ENCODE assay signal across 18 cellular contexts in genomic region chr5:11733185-11733839, GRCh38.
"Had no signal": no experiment of that assay in that cellular context is flagged by ENCODE, and none has a peak within 500 bp of the region (broad histone marks: within the 10 kb centered on the region; RNA-seq: fewer than 3 reads in every experiment).

No MANE protein-coding gene starts in this region.

- H3K36me3 Mint-ChIP-seq: activated CD4-positive, alpha-beta memory T cell treated with anti-CD3 and anti-CD28 coated beads for 36 hours; activated naive CD8-positive, alpha-beta T cell treated with anti-CD3 and anti-CD28 coated beads for 36 hours had no signal

- H3K27ac Mint-ChIP-seq: activated CD4-positive, alpha-beta memory T cell treated with anti-CD3 and anti-CD28 coated beads for 36 hours; activated CD4-positive, alpha-beta T cell treated with anti-CD3 and anti-CD28 coated beads, Interleukin-2, amount 10 ng/mL, durations not matched to agents 7 days and 5 days; activated naive CD8-positive, alpha-beta T cell treated with anti-CD3 and anti-CD28 coated beads for 36 hours had no signal

- H3K4me1 Mint-ChIP-seq: activated CD4-positive, alpha-beta T cell treated with anti-CD3 and anti-CD28 coated beads, Interleukin-2, amount 10 ng/mL, durations not matched to agents 7 days and 5 days; activated naive CD8-positive, alpha-beta T cell treated with anti-CD3 and anti-CD28 coated beads for 36 hours had no signal

- ATAC-seq: activated T-cell treated with anti-CD3 and anti-CD28 coated beads, Interleukin-2, amount 50 U/mL, for 4 hours had no signal

- H3K27me3 Mint-ChIP-seq: activated CD4-positive, alpha-beta memory T cell treated with anti-CD3 and anti-CD28 coated beads for 36 hours; activated CD4-positive, alpha-beta T cell treated with anti-CD3 and anti-CD28 coated beads, Interleukin-2, amount 10 ng/mL, durations not matched to agents 7 days and 5 days; activated naive CD8-positive, alpha-beta T cell treated with anti-CD3 and anti-CD28 coated beads for 36 hours had no signal

- DNase-seq: activated CD4-positive, alpha-beta memory T cell treated with anti-CD3 and anti-CD28 coated beads for 36 hours; activated CD4-positive, alpha-beta T cell treated with anti-CD3 and anti-CD28 coated beads, Interleukin-2, amount 10 ng/mL, durations not matched to agents 7 days and 5 days; activated CD4-positive, CD25-positive, alpha-beta regulatory T cell; activated CD8-positive, alpha-beta memory T cell treated with anti-CD3 and anti-CD28 coated beads for 24 hours; activated effector memory CD4-positive, alpha-beta T cell treated with anti-CD3 and anti-CD28 coated beads, Interleukin-2, amount 50 U/mL, for 16 hours; activated naive CD4-positive, alpha-beta T cell treated with Interleukin-2 at 50 U/mL for 16 hours; activated naive CD8-positive, alpha-beta T cell treated with anti-CD3 and anti-CD28 coated beads for 36 hours; activated T-cell treated with anti-CD3 and anti-CD28 coated beads, Interleukin-2, amount 50 U/mL, for 4 hours; MM.1S; NCI-H1105; NCI-H1436; NCI-H1694 treated with DMSO at 0.1 percent for 48 hours; NCI-H2029 treated with DMSO at 0.1 percent for 48 hours; NCI-H510A treated with DMSO at 0.1 percent for 48 hours; SHP77; T-helper 2 cell; T1000 had no signal

- H3K27ac ChIP-seq: KMS-11 had no signal

- H3K9me3 Mint-ChIP-seq: activated CD4-positive, alpha-beta memory T cell treated with anti-CD3 and anti-CD28 coated beads for 36 hours; activated CD4-positive, alpha-beta T cell treated with anti-CD3 and anti-CD28 coated beads, Interleukin-2, amount 10 ng/mL, durations not matched to agents 7 days and 5 days; activated naive CD8-positive, alpha-beta T cell treated with anti-CD3 and anti-CD28 coated beads for 36 hours had no signal

- H3K4me3 Mint-ChIP-seq: activated CD4-positive, alpha-beta memory T cell treated with anti-CD3 and anti-CD28 coated beads for 36 hours; activated CD4-positive, alpha-beta T cell treated with anti-CD3 and anti-CD28 coated beads, Interleukin-2, amount 10 ng/mL, durations not matched to agents 7 days and 5 days; activated naive CD8-positive, alpha-beta T cell treated with anti-CD3 and anti-CD28 coated beads for 36 hours; activated T-cell treated with anti-CD3 and anti-CD28 coated beads, Interleukin-2, amount 50 U/mL, for 4 hours had no signal
